1 cellular context compared by ENCODE assay signal in the genomic region with DNA sequence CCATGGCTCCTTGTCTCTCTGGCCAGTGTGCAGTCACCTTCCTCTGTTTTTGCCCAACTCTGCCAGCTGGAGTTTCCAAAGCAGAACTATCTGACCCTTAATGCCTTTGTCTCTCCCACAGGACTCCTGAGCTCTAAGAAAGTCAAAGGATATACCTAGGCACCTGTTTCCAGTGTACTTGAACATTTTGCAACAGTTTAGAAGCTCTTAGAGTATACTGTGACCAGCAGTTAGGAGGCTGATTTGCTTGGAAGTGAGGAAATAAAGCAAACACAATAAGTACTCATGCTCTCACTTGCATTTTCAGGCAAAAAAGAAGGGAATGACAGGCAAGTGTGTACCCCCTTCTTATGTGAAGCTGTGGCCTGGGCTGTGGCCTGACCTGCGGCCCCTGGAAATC.
TF ChIP-seq lines count a peak whose summit lies in the region.

No MANE protein-coding gene starts in this region.

TF ChIP-seq in IMR-90, 13 proteins besides CTCF, POLR2A, EP300 and RAD21 (continued from another document):
- TF ChIP-seq MAZ (IDR thresholded peaks at IDR 0.05; ENCODE audit: borderline replicate concordance, low read depth, low read length) (no peak), MXI1 (IDR thresholded peaks at IDR 0.05; ENCODE audit: borderline replicate concordance, low read depth, low read length) (no peak), NFE2L2 (IDR thresholded peaks at IDR 0.05; ENCODE audit: low read depth, low read length) (no peak), RFX5 (IDR thresholded peaks at IDR 0.05; ENCODE audit: low read depth, low read length) (no peak), CEBPB (IDR thresholded peaks at IDR 0.05; ENCODE audit: low read depth, low read length) (no peak), RCOR1 (IDR thresholded peaks at IDR 0.05; ENCODE audit: insufficient replicate concordance, low read length) (no peak)
- TF ChIP-seq, protein P1, sequence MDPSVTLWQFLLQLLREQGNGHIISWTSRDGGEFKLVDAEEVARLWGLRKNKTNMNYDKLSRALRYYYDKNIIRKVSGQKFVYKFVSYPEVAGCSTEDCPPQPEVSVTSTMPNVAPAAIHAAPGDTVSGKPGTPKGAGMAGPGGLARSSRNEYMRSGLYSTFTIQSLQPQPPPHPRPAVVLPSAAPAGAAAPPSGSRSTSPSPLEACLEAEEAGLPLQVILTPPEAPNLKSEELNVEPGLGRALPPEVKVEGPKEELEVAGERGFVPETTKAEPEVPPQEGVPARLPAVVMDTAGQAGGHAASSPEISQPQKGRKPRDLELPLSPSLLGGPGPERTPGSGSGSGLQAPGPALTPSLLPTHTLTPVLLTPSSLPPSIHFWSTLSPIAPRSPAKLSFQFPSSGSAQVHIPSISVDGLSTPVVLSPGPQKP (IDR thresholded peaks at IDR 0.05; ENCODE audit: borderline replicate concordance, low read depth, low read length), result no peak
